In genomic region chr21:21196848-21197247, GRCh38 we compare ENCODE assay signal across 21 cellular contexts.
DNase-seq lines count a peak whose midpoint lies in the region; ATAC-seq, FAIRE-seq and TF ChIP-seq lines count a peak whose summit lies in the region.
"Had no signal": no experiment of that assay in that cellular context is flagged by ENCODE, and none has a peak within 500 bp of the region (broad histone marks: within the 10 kb centered on the region; RNA-seq: fewer than 3 reads in every experiment).

No MANE protein-coding gene starts in this region.

- H3K27ac ChIP-seq in DND-41 (ENCODE audit: low read length) = 0 out of 2 replicates have a peak overlapping the region, but pooled peaks have one; percentile 10
- H3K27ac ChIP-seq in astrocyte (ENCODE audit: low read depth, low read length) = peak overlapping the region; percentile 70
- H3K27ac ChIP-seq: BLaER1 treated with 17β-estradiol and CSF1 and Interleukin-3, amounts not matched to agents 10 nM and 100 nM had no signal

- H2AFZ ChIP-seq in DND-41 (ENCODE audit: low read depth, low read length) (peak overlapping the region; percentile 50; the same call in 1 of the 2 replicates), astrocyte (ENCODE audit: low read depth, low read length) (no peak overlapping the region)

- H3K79me2 ChIP-seq in DND-41 (ENCODE audit: insufficient read depth, low read length) (no peaks in the 10 kb centered on the region), astrocyte (ENCODE audit: insufficient read depth, low read length) (no peaks in the 10 kb centered on the region)

- no peak overlapping the region for H3K4me3 ChIP-seq in DND-41 (ENCODE audit: low read depth in 1 of 2, low read length in 2 of 2)
- no peak overlapping the region for H3K4me3 ChIP-seq in astrocyte (ENCODE audit: insufficient read depth, low read depth, low read length)
- H3K4me3 ChIP-seq: BLaER1 treated with 17β-estradiol and CSF1 and Interleukin-3, amounts not matched to agents 10 nM and 100 nM had no signal

- FAIRE-seq in astrocyte (lab: Jason Lieb, UNC) = no peak
- FAIRE-seq: G401.6, GM12891, HepG2, HTR-8/SVneo had no signal

- H3K4me1 ChIP-seq in DND-41 (ENCODE audit: insufficient read depth, low read length) (peaks cover 49% of the 10 kb centered on the region), astrocyte (ENCODE audit: insufficient read depth, low read length) (peaks cover 24% of the 10 kb centered on the region)

- H3K36me3 Mint-ChIP-seq in astrocyte (ENCODE audit: low read depth, unreplicated experiment) (no peaks in the 10 kb centered on the region), osteocyte (ENCODE audit: unreplicated experiment) (peaks cover 4% of the 10 kb centered on the region)
- H3K36me3 Mint-ChIP-seq: CD4-positive, CD25-positive, alpha-beta regulatory T cell had no signal

- no peak overlapping the region for H3K9ac ChIP-seq in DND-41 (ENCODE audit: low read depth, low read length)
- no peak overlapping the region for H3K9ac ChIP-seq in astrocyte (ENCODE audit: low read length)
- H3K9ac ChIP-seq: BLaER1 treated with 17β-estradiol and CSF1 and Interleukin-3, amounts not matched to agents 10 nM and 100 nM had no signal

- peak; percentile 22 for DNase-seq in DND-41
- DNase-seq in OCI-M1 (lab: John Stamatoyannopoulos, UW) = peak; percentile 75
- no peak for DNase-seq in astrocyte (ENCODE audit: low read depth)
- DNase-seq in osteocyte (ENCODE audit: extremely low spot score, unreplicated experiment) = no peak
- no peak for DNase-seq in NAMALWA (ENCODE audit: low spot score)
- DNase-seq in left lobe of liver (ENCODE audit: low spot score) = no peak
- DNase-seq: ACHN; Calu3; CD4-positive, CD25-positive, alpha-beta regulatory T cell; DMS 273 treated with DMSO at 0.1 percent for 48 hours; DMS79; EL; GOT3; H9; KBM-7 had no signal

- no peak overlapping the region for H3K4me2 ChIP-seq in DND-41 (ENCODE audit: insufficient read depth, low read length)
- H3K4me2 ChIP-seq in astrocyte (ENCODE audit: low read length) = no peak overlapping the region
- H3K4me2 ChIP-seq: BLaER1 treated with 17β-estradiol and CSF1 and Interleukin-3, amounts not matched to agents 10 nM and 100 nM had no signal

- H3K27me3 Mint-ChIP-seq in astrocyte (ENCODE audit: low read depth, unreplicated experiment) (no peaks in the 10 kb centered on the region), osteocyte (ENCODE audit: unreplicated experiment) (no peaks in the 10 kb centered on the region)
- H3K27me3 Mint-ChIP-seq: CD4-positive, CD25-positive, alpha-beta regulatory T cell had no signal

- ATAC-seq in DND-41 (ENCODE audit: insufficient read depth, low read depth) (peak; percentile 15; the same call in 2 of the 3 replicates), GM18861 (IDR thresholded peaks at IDR 0.05; ENCODE audit: unreplicated experiment) (no peak), left lobe of liver (no peak)
- ATAC-seq: HepG2 had no signal

- no peak overlapping the region for H3K4me3 Mint-ChIP-seq in astrocyte (ENCODE audit: unreplicated experiment)
- no peak overlapping the region for H3K4me3 Mint-ChIP-seq in osteocyte (ENCODE audit: unreplicated experiment)
- H3K4me3 Mint-ChIP-seq: CD4-positive, CD25-positive, alpha-beta regulatory T cell; H9 had no signal

- H3K27me3 ChIP-seq in DND-41 (ENCODE audit: insufficient read depth, low read length, poor library complexity) (no peaks in the 10 kb centered on the region), astrocyte (ENCODE audit: insufficient read depth, low read length) (no peaks in the 10 kb centered on the region)
- H3K27me3 ChIP-seq: BLaER1 treated with 17β-estradiol and CSF1 and Interleukin-3, amounts not matched to agents 10 nM and 100 nM had no signal

- H4K20me1 ChIP-seq in DND-41 (ENCODE audit: insufficient read depth, low read length) = no peaks in the 10 kb centered on the region
- H4K20me1 ChIP-seq in astrocyte (ENCODE audit: insufficient read depth, low read length) = no peaks in the 10 kb centered on the region
- H4K20me1 ChIP-seq: BLaER1 treated with 17β-estradiol and CSF1 and Interleukin-3, amounts not matched to agents 10 nM and 100 nM had no signal

- H3K9me3 Mint-ChIP-seq in astrocyte (ENCODE audit: unreplicated experiment) (no peaks in the 10 kb centered on the region), osteocyte (ENCODE audit: unreplicated experiment) (peaks cover 2% of the 10 kb centered on the region)
- H3K9me3 Mint-ChIP-seq: H9 had no signal

- peaks cover 20% of the 10 kb centered on the region for H3K4me1 Mint-ChIP-seq in astrocyte (ENCODE audit: low read depth, unreplicated experiment)
- H3K4me1 Mint-ChIP-seq in osteocyte (ENCODE audit: unreplicated experiment) = peaks cover 59% of the 10 kb centered on the region
- H3K4me1 Mint-ChIP-seq: CD4-positive, CD25-positive, alpha-beta regulatory T cell; H9 had no signal

- H3K27ac Mint-ChIP-seq in astrocyte (ENCODE audit: unreplicated experiment) (no peak overlapping the region), osteocyte (ENCODE audit: unreplicated experiment) (peak overlapping the region; percentile 54)
- H3K27ac Mint-ChIP-seq: CD4-positive, CD25-positive, alpha-beta regulatory T cell; H9 had no signal

- no peak for TF ChIP-seq CTCF in DND-41 (IDR thresholded peaks at IDR 0.05; ENCODE audit: borderline replicate concordance, extremely low read depth, low read length, poor library complexity, severe bottlenecking)
- TF ChIP-seq CTCF in astrocyte (IDR thresholded peaks at IDR 0.05; ENCODE audit: insufficient read depth, low read depth, low read length) = no peak
- no peak for TF ChIP-seq CTCF in osteocyte (IDR thresholded peaks at IDR 0.05)

- H3K36me3 ChIP-seq in DND-41 (ENCODE audit: insufficient read depth, low read length) (no peaks in the 10 kb centered on the region), astrocyte (ENCODE audit: insufficient read depth, low read length) (no peaks in the 10 kb centered on the region)
- H3K36me3 ChIP-seq: BLaER1 treated with 17β-estradiol and CSF1 and Interleukin-3, amounts not matched to agents 10 nM and 100 nM had no signal

- H3K9me3 ChIP-seq in DND-41 (ENCODE audit: insufficient read depth, low read length, severe bottlenecking) (no peaks in the 10 kb centered on the region), astrocyte (ENCODE audit: insufficient read depth, low read depth, low read length) (no peaks in the 10 kb centered on the region)
- H3K9me3 ChIP-seq: BLaER1 treated with 17β-estradiol and CSF1 and Interleukin-3, amounts not matched to agents 10 nM and 100 nM had no signal

Comparison
In these comparisons a context has a peak if more than half of its experiments do, and no peak if none do; other contexts are left out.
1. DNase-seq: peak in DND-41 (single experiment) and OCI-M1 (single experiment); none in astrocyte (single experiment), osteocyte (single experiment), NAMALWA (single experiment) and left lobe of liver (single experiment).